ENCODE assay signal across 27 cellular contexts in genomic region chr14:100321473-100322137, GRCh38. TPM values are rescaled to one million over a fixed set of nuclear protein-coding genes. Genes with fewer than 3 reads are reported as not detected.
DNase-seq lines count a peak whose midpoint lies in the region; ATAC-seq and TF ChIP-seq lines count a peak whose summit lies in the region.
"Had no signal": no experiment of that assay in that cellular context is flagged by ENCODE, and none has a peak within 500 bp of the region (broad histone marks: within the 10 kb centered on the region; RNA-seq: fewer than 3 reads in every experiment).

No MANE protein-coding gene starts in this region.

- no peaks in the 10 kb centered on the region for H3K36me3 Mint-ChIP-seq in activated CD8-positive, alpha-beta T cell treated with anti-CD3 and anti-CD28 coated beads, Interleukin-2, amount 10 ng/mL, durations not matched to agents 7 days and 5 days (ENCODE audit: low read depth)
- H3K36me3 Mint-ChIP-seq: stimulated activated memory B cell treated with anti-CD40 and anti-IgM and Interleukin-4, amounts not matched to agents 10 μg/mL and 1 μg/mL and 100 μg/mL, for 72 hours; WTC11 had no signal

- H3K27me3 Mint-ChIP-seq in activated CD8-positive, alpha-beta T cell treated with anti-CD3 and anti-CD28 coated beads, Interleukin-2, amount 10 ng/mL, durations not matched to agents 7 days and 5 days (ENCODE audit: low read depth) = peaks cover 5% of the 10 kb centered on the region
- H3K27me3 Mint-ChIP-seq: stimulated activated memory B cell treated with anti-CD40 and anti-IgM and Interleukin-4, amounts not matched to agents 10 μg/mL and 1 μg/mL and 100 μg/mL, for 72 hours had no signal

- TF ChIP-seq POLR2A in spleen (IDR thresholded peaks at IDR 0.05) (no peak), uterus (IDR thresholded peaks at IDR 0.05) (no peak)

- ATAC-seq in Right ventricle myocardium inferior (peak; percentile 48), left ventricle myocardium superior (peak; percentile 61)
- ATAC-seq in activated CD8-positive, alpha-beta T cell treated with anti-CD3 and anti-CD28 coated beads, Interleukin-2, amount 10 ng/mL, durations not matched to agents 7 days and 5 days = no peak
- ATAC-seq: activated T-cell treated with anti-CD3 and anti-CD28 coated beads, Interleukin-2, amount 50 U/mL, for 72 hours; body of pancreas; HCT116; stimulated activated memory B cell treated with anti-CD40 and anti-IgM and Interleukin-4, amounts not matched to agents 10 μg/mL and 1 μg/mL and 100 μg/mL, for 72 hours; WTC11 had no signal

- TF ChIP-seq CTCF in left ventricle myocardium inferior (IDR thresholded peaks at IDR 0.05; ENCODE audit: borderline replicate concordance) = no peak
- TF ChIP-seq CTCF in spleen (IDR thresholded peaks at IDR 0.05 in 8 of 11, conservative IDR thresholded peaks at IDR 0.05 in 3 of 11) = no peak
- no peak for TF ChIP-seq CTCF in uterus (IDR thresholded peaks at IDR 0.05)

- no peaks in the 10 kb centered on the region for H3K9me3 Mint-ChIP-seq in activated CD8-positive, alpha-beta T cell treated with anti-CD3 and anti-CD28 coated beads, Interleukin-2, amount 10 ng/mL, durations not matched to agents 7 days and 5 days (ENCODE audit: insufficient read depth)
- H3K9me3 Mint-ChIP-seq: activated T-cell treated with anti-CD3 and anti-CD28 coated beads, Interleukin-2, amount 50 U/mL, for 72 hours; stimulated activated memory B cell treated with anti-CD40 and anti-IgM and Interleukin-4, amounts not matched to agents 10 μg/mL and 1 μg/mL and 100 μg/mL, for 72 hours; WTC11 had no signal

- 63 to 75% (median 72%) methylated on average over 8 to 9 of the region's 9 CpGs for WGBS in spleen, 5 donors

- no peak overlapping the region for H3K4me3 Mint-ChIP-seq in activated CD8-positive, alpha-beta T cell treated with anti-CD3 and anti-CD28 coated beads, Interleukin-2, amount 10 ng/mL, durations not matched to agents 7 days and 5 days
- H3K4me3 Mint-ChIP-seq: activated T-cell treated with anti-CD3 and anti-CD28 coated beads, Interleukin-2, amount 50 U/mL, for 72 hours; stimulated activated memory B cell treated with anti-CD40 and anti-IgM and Interleukin-4, amounts not matched to agents 10 μg/mL and 1 μg/mL and 100 μg/mL, for 72 hours; WTC11 had no signal

- no peak overlapping the region for H3K4me3 ChIP-seq in left ventricle myocardium inferior
- H3K4me3 ChIP-seq in spleen = no peak overlapping the region
- no peak overlapping the region for H3K4me3 ChIP-seq in uterus
- H3K4me3 ChIP-seq: BLaER1 treated with 17β-estradiol and CSF1 and Interleukin-3, amounts not matched to agents 10 nM and 100 nM; body of pancreas; pancreas; upper lobe of left lung had no signal

- H3K4me1 ChIP-seq in left ventricle myocardium inferior (peaks cover 18% of the 10 kb centered on the region), spleen (peaks cover 6 to 34% (median 20%) of the 10 kb centered on the region in 6 donors), uterus (no peaks in the 10 kb centered on the region)

- H3K27ac ChIP-seq in left ventricle myocardium inferior (replicated peaks) (no peak overlapping the region), spleen (no peak overlapping the region), uterus (no peak overlapping the region)
- H3K27ac ChIP-seq: BLaER1 treated with 17β-estradiol and CSF1 and Interleukin-3, amounts not matched to agents 10 nM and 100 nM; body of pancreas; pancreas; upper lobe of left lung had no signal

- H3K27me3 ChIP-seq in left ventricle myocardium inferior (ENCODE audit: low read depth) = no peaks in the 10 kb centered on the region
- H3K27me3 ChIP-seq in spleen (replicated peaks in 1 of 7) = no peaks in the 10 kb centered on the region
- H3K27me3 ChIP-seq in uterus = no peaks in the 10 kb centered on the region
- H3K27me3 ChIP-seq: BLaER1 treated with 17β-estradiol and CSF1 and Interleukin-3, amounts not matched to agents 10 nM and 100 nM; body of pancreas; pancreas; upper lobe of left lung had no signal

- intact Hi-C loops in Right ventricle myocardium inferior (cut with DNase I) = no loop called here
- intact Hi-C loops in left ventricle myocardium inferior (cut with micrococcal nuclease) = no loop called here
- intact Hi-C loops in left ventricle myocardium superior (cut with micrococcal nuclease) = no loop called here
- intact Hi-C loops in spleen (cut with DNase I; ENCODE audit: low total_unique reads) = no loop called here
- intact Hi-C loops in uterus (cut with DNase I; ENCODE audit: low total_unique reads) = no loop called here

- H3K36me3 ChIP-seq in left ventricle myocardium inferior (no peaks in the 10 kb centered on the region), spleen (no peaks in the 10 kb centered on the region), uterus (no peaks in the 10 kb centered on the region)
- H3K36me3 ChIP-seq: BLaER1 treated with 17β-estradiol and CSF1 and Interleukin-3, amounts not matched to agents 10 nM and 100 nM; pancreas; upper lobe of left lung had no signal

- CTCF ChIA-PET in activated CD8-positive, alpha-beta T cell treated with anti-CD3 and anti-CD28 coated beads, Interleukin-2, amount 10 ng/mL, durations not matched to agents 7 days and 5 days (lab: Charles Lee) = no interaction called here

- no peak overlapping the region for H3K27ac Mint-ChIP-seq in activated CD8-positive, alpha-beta T cell treated with anti-CD3 and anti-CD28 coated beads, Interleukin-2, amount 10 ng/mL, durations not matched to agents 7 days and 5 days
- H3K27ac Mint-ChIP-seq: activated T-cell treated with anti-CD3 and anti-CD28 coated beads, Interleukin-2, amount 50 U/mL, for 72 hours had no signal

- POLR2A ChIA-PET in activated CD8-positive, alpha-beta T cell treated with anti-CD3 and anti-CD28 coated beads, Interleukin-2, amount 10 ng/mL, durations not matched to agents 7 days and 5 days (lab: Charles Lee) = interaction anchor here (1.6 kb wide), 1 partner anchor 8 kb away, joined by 4 read pairs; no protein-coding TSS in a partner anchor

- H3K4me1 Mint-ChIP-seq in activated CD8-positive, alpha-beta T cell treated with anti-CD3 and anti-CD28 coated beads, Interleukin-2, amount 10 ng/mL, durations not matched to agents 7 days and 5 days (ENCODE audit: low read depth) = peaks cover 6% of the 10 kb centered on the region

- H3K9me3 ChIP-seq in left ventricle myocardium inferior (replicated peaks) = no peaks in the 10 kb centered on the region
- H3K9me3 ChIP-seq in spleen = no peaks in the 10 kb centered on the region
- no peaks in the 10 kb centered on the region for H3K9me3 ChIP-seq in uterus
- H3K9me3 ChIP-seq: BLaER1 treated with 17β-estradiol and CSF1 and Interleukin-3, amounts not matched to agents 10 nM and 100 nM; body of pancreas; pancreas; upper lobe of left lung had no signal

- peak; percentile 46 for DNase-seq in Right ventricle myocardium inferior (ENCODE audit: missing footprints)
- DNase-seq in left ventricle myocardium inferior = no peak
- peak; percentile 73 for DNase-seq in NCI-H524 treated with DMSO at 0.1 percent for 48 hours (lab: John Stamatoyannopoulos, UW)
- DNase-seq in left ventricle myocardium superior = peak; percentile 61
- DNase-seq in spleen = peak; percentile 79
- DNase-seq in HPDE6-E6E7 (ENCODE audit: extremely low spot score) = no peak
- DNase-seq in activated CD8-positive, alpha-beta T cell treated with anti-CD3 and anti-CD28 coated beads, Interleukin-2, amount 10 ng/mL, durations not matched to agents 7 days and 5 days = no peak
- no peak for DNase-seq in uterus
- DNase-seq: activated CD4-positive, alpha-beta T cell treated with anti-CD3 and anti-CD28 coated beads, Interleukin-2, amount 50 U/mL, for 1 hour; activated naive CD4-positive, alpha-beta T cell treated with Interleukin-2 at 50 U/mL for 16 hours; activated T-cell treated with anti-CD3 and anti-CD28 coated beads, Interleukin-2, amount 50 U/mL, for 72 hours; NCI-H1694; OCI-M1; retina; stimulated activated CD4-positive, alpha-beta T cell treated with anti-CD3 and anti-CD28 coated beads, Interleukin-4, amount 100 ng/mL, for 24 hours; upper lobe of left lung had no signal

RNA-seq across cellular contexts. Expression of gene SLC25A47, which starts 1.5 kb away (rescaled TPM):
- total RNA-seq in Right ventricle myocardium inferior = not detected
- not detected for total RNA-seq in left ventricle myocardium inferior
- total RNA-seq in left ventricle myocardium superior = not detected
- not detected for total RNA-seq in spleen
- under 1 TPM in 2 of 3 donors, not detected in 1; 0.03 to 0.11 TPM for polyA plus RNA-seq in spleen
- not detected for total RNA-seq in activated CD8-positive, alpha-beta T cell treated with anti-CD3 and anti-CD28 coated beads, Interleukin-2, amount 10 ng/mL, durations not matched to agents 7 days and 5 days
- not detected for total RNA-seq in uterus
- total RNA-seq: activated T-cell treated with anti-CD3 and anti-CD28 coated beads, Interleukin-2, amount 50 U/mL, for 72 hours; body of pancreas; chondrocyte; Daoy; endothelial cell of umbilical vein; upper lobe of left lung; WTC11 had no signal
- polyA plus RNA-seq: endothelial cell of umbilical vein, fibroblast of lung, neural cell had no signal

RNA-seq across cellular contexts. Expression of gene SLC25A29, which starts 15.4 kb away (rescaled TPM):
- total RNA-seq in Right ventricle myocardium inferior (18.6 TPM), left ventricle myocardium inferior (24.5 TPM), left ventricle myocardium superior (16.5 TPM), spleen (10 to 100 TPM; 19.6 to 42.7 (median 33.9) TPM), uterus (100 to 1,000 TPM in 1 of 4 donors, 10 to 100 TPM in 3; 16.2 to 850 (median 60.1) TPM)
- polyA plus RNA-seq in spleen = 10 to 100 TPM; 26.2 to 52.9 (median 30.2) TPM
- 10 to 100 TPM; 29.7 to 29.9 TPM for total RNA-seq in activated CD8-positive, alpha-beta T cell treated with anti-CD3 and anti-CD28 coated beads, Interleukin-2, amount 10 ng/mL, durations not matched to agents 7 days and 5 days

RNA-seq across cellular contexts. Expression of gene WDR25, which starts 54.7 kb away (rescaled TPM):
- total RNA-seq in Right ventricle myocardium inferior = 4.6 TPM
- 5.4 TPM for total RNA-seq in left ventricle myocardium inferior
- 4.5 TPM for total RNA-seq in left ventricle myocardium superior
- 10 to 100 TPM in 2 of 7 donors, 1 to 10 TPM in 5; 4.4 to 20.9 (median 9.9) TPM for total RNA-seq in spleen
- polyA plus RNA-seq in spleen = 1 to 10 TPM; 4.8 to 6.9 (median 4.8) TPM
- 1 to 10 TPM; 7.2 to 7.9 TPM for total RNA-seq in activated CD8-positive, alpha-beta T cell treated with anti-CD3 and anti-CD28 coated beads, Interleukin-2, amount 10 ng/mL, durations not matched to agents 7 days and 5 days
- 10 to 100 TPM in 3 of 4 donors, 1 to 10 TPM in 1; 2.6 to 53.8 (median 14.5) TPM for total RNA-seq in uterus

Comparison
In these comparisons a context has a peak if more than half of its experiments do, and no peak if none do; other contexts are left out.
1. DNase-seq: peak in Right ventricle myocardium inferior (single experiment), NCI-H524 treated with DMSO at 0.1 percent for 48 hours (single experiment), left ventricle myocardium superior (single experiment) and spleen (single experiment); none in left ventricle myocardium inferior (single experiment), HPDE6-E6E7 (single experiment), activated CD8-positive, alpha-beta T cell treated with anti-CD3 and anti-CD28 coated beads, Interleukin-2, amount 10 ng/mL, durations not matched to agents 7 days and 5 days (single experiment) and uterus (0 of 2).